1 cellular context compared by ENCODE assay signal in genomic region chr19:16496613-16496983, GRCh38.
TF ChIP-seq lines count a peak whose summit lies in the region.

No MANE protein-coding gene starts in this region.

TF ChIP-seq in HepG2, 621 proteins besides CTCF, POLR2A, EP300 and RAD21 (continues in another document):
- TF ChIP-seq ZNF720 (CRISPR knock-in tag; IDR thresholded peaks at IDR 0.05) (no peak), RNF219 (CRISPR knock-in tag; IDR thresholded peaks at IDR 0.05) (no peak), NFRKB (IDR thresholded peaks at IDR 0.05) (no peak), CENPT (CRISPR knock-in tag; IDR thresholded peaks at IDR 0.05; ENCODE audit: low read depth) (no peak), HINFP (CRISPR knock-in tag; IDR thresholded peaks at IDR 0.05; ENCODE audit: low read depth) (no peak), SNAPC2 (CRISPR knock-in tag; IDR thresholded peaks at IDR 0.05) (no peak), ETS1 (CRISPR knock-in tag; IDR thresholded peaks at IDR 0.05) (no peak), ZNF136 (CRISPR knock-in tag; IDR thresholded peaks at IDR 0.05; ENCODE audit: low read depth) (no peak), ZNF512 (CRISPR knock-in tag; IDR thresholded peaks at IDR 0.05) (no peak), SP5 (CRISPR knock-in tag; IDR thresholded peaks at IDR 0.05; ENCODE audit: borderline replicate concordance, low read depth) (no peak), ARNT2 (CRISPR knock-in tag; IDR thresholded peaks at IDR 0.05; ENCODE audit: low read depth) (no peak), ZC3H13 (CRISPR knock-in tag; IDR thresholded peaks at IDR 0.05) (no peak), MIER3 (CRISPR knock-in tag; IDR thresholded peaks at IDR 0.05; ENCODE audit: borderline replicate concordance) (no peak), ZNF468 (CRISPR knock-in tag; IDR thresholded peaks at IDR 0.05) (no peak), EEA1 (CRISPR knock-in tag; IDR thresholded peaks at IDR 0.05; ENCODE audit: borderline replicate concordance) (no peak), ZBTB20 (CRISPR knock-in tag; IDR thresholded peaks at IDR 0.05; ENCODE audit: borderline replicate concordance, low read depth) (no peak), REST (IDR thresholded peaks at IDR 0.05; ENCODE audit: borderline replicate concordance in 1 of 2, low read depth in 1 of 2, low read length in 2 of 2) (no peak), MAZ (IDR thresholded peaks at IDR 0.05; ENCODE audit: borderline replicate concordance, low read depth, low read length) (no peak), MAZ (CRISPR knock-in tag; IDR thresholded peaks at IDR 0.05; ENCODE audit: low read depth) (peak; percentile 1; the same call in 1 of the 2 replicates), ZNF576 (CRISPR knock-in tag; IDR thresholded peaks at IDR 0.05) (no peak), GZF1 (CRISPR knock-in tag; IDR thresholded peaks at IDR 0.05) (no peak), ZNF674 (CRISPR knock-in tag; IDR thresholded peaks at IDR 0.05; ENCODE audit: low read depth) (no peak), TERF1 (CRISPR knock-in tag; IDR thresholded peaks at IDR 0.05) (no peak), ZNF574 (CRISPR knock-in tag; IDR thresholded peaks at IDR 0.05) (no peak), ATF7 (IDR thresholded peaks at IDR 0.05) (no peak), ATF7 (CRISPR knock-in tag; IDR thresholded peaks at IDR 0.05) (no peak), ZMAT3 (CRISPR knock-in tag; conservative IDR thresholded peaks at IDR 0.05) (no peak), SMARCC2 (IDR thresholded peaks at IDR 0.05) (no peak), ZNF350 (CRISPR knock-in tag; IDR thresholded peaks at IDR 0.05; ENCODE audit: borderline replicate concordance, low read depth) (0 out of 2 replicates have a peak, but pooled peaks have one; percentile 2), KDM4B (CRISPR knock-in tag; IDR thresholded peaks at IDR 0.05) (no peak), ZBTB3 (CRISPR knock-in tag; IDR thresholded peaks at IDR 0.05; ENCODE audit: borderline replicate concordance, low read depth) (no peak), MATR3 (CRISPR knock-in tag; IDR thresholded peaks at IDR 0.05) (no peak), REPIN1 (CRISPR knock-in tag; IDR thresholded peaks at IDR 0.05; ENCODE audit: borderline replicate concordance, low read depth) (no peak), MXD1 (CRISPR knock-in tag; IDR thresholded peaks at IDR 0.05) (0 out of 2 replicates have a peak, but pooled peaks have one; percentile 13)
